8 cellular contexts compared by ENCODE assay signal in genomic region chr19:45117167-45117594, GRCh38. TPM values are rescaled to one million over a fixed set of nuclear protein-coding genes. Genes with fewer than 3 reads are reported as not detected.
DNase-seq lines count a peak whose midpoint lies in the region; ATAC-seq, FAIRE-seq and TF ChIP-seq lines count a peak whose summit lies in the region.

No MANE protein-coding gene starts in this region.

- H3K4me3 Mint-ChIP-seq in glutamatergic neuron (ENCODE audit: unreplicated experiment) = no peak overlapping the region
- peak overlapping the region; percentile 26 for H3K4me3 Mint-ChIP-seq in stimulated activated naive CD8-positive, alpha-beta T cell treated with anti-CD3 and anti-CD28 coated beads, Interleukin-15, Interleukin-2, amounts not matched to agents 100 ng/mL and 50 ng/mL, for 24 hours

- H3K27me3 ChIP-seq in MM.1S (replicated peaks; ENCODE audit: insufficient read depth, low read length) = no peaks in the 10 kb centered on the region

- H3K27ac Mint-ChIP-seq in glutamatergic neuron (ENCODE audit: unreplicated experiment) = peak overlapping the region; percentile 85
- H3K27ac Mint-ChIP-seq in stimulated activated naive CD8-positive, alpha-beta T cell treated with anti-CD3 and anti-CD28 coated beads, Interleukin-15, Interleukin-2, amounts not matched to agents 100 ng/mL and 50 ng/mL, for 24 hours = peak overlapping the region; percentile 63

- no peaks in the 10 kb centered on the region for H3K36me3 Mint-ChIP-seq in glutamatergic neuron (ENCODE audit: unreplicated experiment)
- H3K36me3 Mint-ChIP-seq in stimulated activated naive CD8-positive, alpha-beta T cell treated with anti-CD3 and anti-CD28 coated beads, Interleukin-15, Interleukin-2, amounts not matched to agents 100 ng/mL and 50 ng/mL, for 24 hours (ENCODE audit: low read depth) = no peaks in the 10 kb centered on the region

- no peak for TF ChIP-seq CTCF in MM.1S (IDR thresholded peaks at IDR 0.05; ENCODE audit: low read length)
- no peak for TF ChIP-seq CTCF in glutamatergic neuron (IDR thresholded peaks at IDR 0.05; ENCODE audit: partially characterized antibody, unreplicated experiment)
- TF ChIP-seq CTCF in kidney (IDR thresholded peaks at IDR 0.05; ENCODE audit: borderline replicate concordance, extremely low read depth, insufficient read depth) = no peak

- H3K9me3 Mint-ChIP-seq in glutamatergic neuron (ENCODE audit: unreplicated experiment) = peaks cover 7% of the 10 kb centered on the region
- H3K9me3 Mint-ChIP-seq in stimulated activated naive CD8-positive, alpha-beta T cell treated with anti-CD3 and anti-CD28 coated beads, Interleukin-15, Interleukin-2, amounts not matched to agents 100 ng/mL and 50 ng/mL, for 24 hours = no peaks in the 10 kb centered on the region

- no peaks in the 10 kb centered on the region for H3K9me2 ChIP-seq in MM.1S (replicated peaks; ENCODE audit: insufficient read depth, low read length)

- H3K9ac ChIP-seq in MM.1S (ENCODE audit: low read length) = no peak overlapping the region
- no peak overlapping the region for H3K9ac ChIP-seq in kidney (ENCODE audit: low read length in 2 of 2)

- H3K4me1 Mint-ChIP-seq in glutamatergic neuron (ENCODE audit: low read depth, unreplicated experiment) = peaks cover 49% of the 10 kb centered on the region
- peaks cover 79% of the 10 kb centered on the region for H3K4me1 Mint-ChIP-seq in stimulated activated naive CD8-positive, alpha-beta T cell treated with anti-CD3 and anti-CD28 coated beads, Interleukin-15, Interleukin-2, amounts not matched to agents 100 ng/mL and 50 ng/mL, for 24 hours (ENCODE audit: low read depth)

- H3K27me3 Mint-ChIP-seq in glutamatergic neuron (ENCODE audit: unreplicated experiment) = peaks cover 6% of the 10 kb centered on the region
- no peaks in the 10 kb centered on the region for H3K27me3 Mint-ChIP-seq in stimulated activated naive CD8-positive, alpha-beta T cell treated with anti-CD3 and anti-CD28 coated beads, Interleukin-15, Interleukin-2, amounts not matched to agents 100 ng/mL and 50 ng/mL, for 24 hours

- H3K36me3 ChIP-seq in MM.1S (replicated peaks; ENCODE audit: insufficient read depth, low read length) (no peaks in the 10 kb centered on the region), kidney (ENCODE audit: control insufficient read depth in 1 of 2, insufficient read depth in 2 of 2, low read length in 2 of 2) (no peaks in the 10 kb centered on the region)

- H3K4me3 ChIP-seq in MM.1S (ENCODE audit: low read length) = no peak overlapping the region
- no peak overlapping the region for H3K4me3 ChIP-seq in kidney (ENCODE audit: low read length in 2 of 2)

- no peak for ATAC-seq in HG03378 (IDR thresholded peaks at IDR 0.05; ENCODE audit: unreplicated experiment)

- peak overlapping the region; percentile 75 for H3K4me2 ChIP-seq in MM.1S (ENCODE audit: low read depth, low read length)

- H3K9me3 ChIP-seq in MM.1S (replicated peaks; ENCODE audit: insufficient read depth, low read length) (no peaks in the 10 kb centered on the region), kidney (ENCODE audit: control insufficient read depth in 1 of 2, low read length in 2 of 2) (no peaks in the 10 kb centered on the region)

- no peak for FAIRE-seq in kidney (lab: Jason Lieb, UNC)

- peaks cover 30% of the 10 kb centered on the region for H3F3A ChIP-seq in MM.1S (ENCODE audit: insufficient read depth, low read length)

- H3K27ac ChIP-seq in MM.1S (ENCODE audit: low read length) (peak overlapping the region; percentile 88), kidney (ENCODE audit: low read depth in 2 of 2, low read length in 2 of 2) (no peak overlapping the region)

- H2AFZ ChIP-seq in MM.1S (ENCODE audit: low read length) = no peak overlapping the region

- intact Hi-C loops in kidney (cut with DNase I) = no loop called here

- H4K20me1 ChIP-seq in MM.1S (ENCODE audit: insufficient read depth, low read length) = peaks cover 2% of the 10 kb centered on the region

- H3K4me1 ChIP-seq in MM.1S (ENCODE audit: low read length) = peaks cover 28% of the 10 kb centered on the region
- H3K4me1 ChIP-seq in kidney (ENCODE audit: control insufficient read depth in 1 of 2, insufficient read depth in 1 of 2, low read depth in 1 of 2, low read length in 2 of 2) = peaks cover 4 to 7% of the 10 kb centered on the region in 2 donors

- peaks cover 87% of the 10 kb centered on the region for H3K79me2 ChIP-seq in MM.1S (ENCODE audit: low read length)

- peak; percentile 76 for DNase-seq in DMS79 treated with DMSO at 0.1 percent for 48 hours (lab: John Stamatoyannopoulos, UW)
- peak; percentile 85 for DNase-seq in MM.1S
- peak; percentile 39 for DNase-seq in activated CD4-positive, CD25-positive, alpha-beta regulatory T cell treated with anti-CD3 and anti-CD28 coated beads, Interleukin-2, amount 50 U/mL, for 72 hours
- DNase-seq in glutamatergic neuron = no peak
- DNase-seq in kidney = no peak
- DNase-seq in LoVo (ENCODE audit: low spot score) = no peak

RNA-seq across cellular contexts. Expression of gene PPP1R37, which starts 24.2 kb away (rescaled TPM):
- total RNA-seq in glutamatergic neuron (ENCODE audit: unreplicated experiment) (49.5 TPM), kidney (33.0 TPM)
- 21.6 TPM for polyA plus RNA-seq in kidney (ENCODE audit: insufficient read depth, low read depth, low replicate concordance)

RNA-seq across cellular contexts. Expression of gene GEMIN7, which starts 38.1 kb away (rescaled TPM):
- total RNA-seq in glutamatergic neuron (ENCODE audit: unreplicated experiment) (49.1 TPM), kidney (17.2 TPM)
- 32.2 TPM for polyA plus RNA-seq in kidney (ENCODE audit: insufficient read depth, low read depth, low replicate concordance)

RNA-seq across cellular contexts. Expression of gene ZNF296, which starts 40.9 kb away (rescaled TPM):
- total RNA-seq in glutamatergic neuron (ENCODE audit: unreplicated experiment) (6.3 TPM), kidney (2.1 TPM)
- polyA plus RNA-seq in kidney (ENCODE audit: insufficient read depth, low read depth, low replicate concordance) = 1.2 TPM

RNA-seq across cellular contexts. Expression of gene NKPD1, which starts 43.6 kb away (rescaled TPM):
- total RNA-seq in glutamatergic neuron (ENCODE audit: unreplicated experiment) = 1.2 TPM
- 0.09 TPM for total RNA-seq in kidney
- polyA plus RNA-seq in kidney (ENCODE audit: insufficient read depth, low read depth, low replicate concordance) = not detected

Comparison
In these comparisons a context has a peak if more than half of its experiments do, and no peak if none do; other contexts are left out.
1. DNase-seq: peak in DMS79 treated with DMSO at 0.1 percent for 48 hours (single experiment), MM.1S (single experiment) and activated CD4-positive, CD25-positive, alpha-beta regulatory T cell treated with anti-CD3 and anti-CD28 coated beads, Interleukin-2, amount 50 U/mL, for 72 hours (single experiment); none in glutamatergic neuron (single experiment), kidney (single experiment) and LoVo (single experiment).